ENCODE assay signal across 8 cellular contexts in genomic region chr5:154755361-154756202, GRCh38. TPM values are rescaled to one million over a fixed set of nuclear protein-coding genes. Genes with fewer than 3 reads are reported as not detected.
A peak's percentile ranks its signal among the peaks of the same experiment; 100 is the strongest.
DNase-seq lines count a peak whose midpoint lies in the region; ATAC-seq, FAIRE-seq and TF ChIP-seq lines count a peak whose summit lies in the region.

LARP1 (plus strand) TSS chr5:154755377; CDS start chr5:154755758, 381 bp downstream.

- H3K4me3 Mint-ChIP-seq in CD4-positive, CD25-positive, alpha-beta regulatory T cell = peak within 1 kb of the TSS; percentile 96 to 100 (median 98)
- H3K4me3 Mint-ChIP-seq in activated CD4-positive, alpha-beta memory T cell treated with anti-CD3 and anti-CD28 coated beads, Interleukin-2, amount 10 ng/mL, durations not matched to agents 7 days and 5 days = peak within 1 kb of the TSS; percentile 89
- H3K4me3 Mint-ChIP-seq in nephron progenitor cell = peak within 1 kb of the TSS; percentile 96

- FAIRE-seq in D721Med (lab: Jason Lieb, UNC) = no peak

- H3K4me3 ChIP-seq in CD4-positive, CD25-positive, alpha-beta regulatory T cell (ENCODE audit: low read depth, low read length) = peak within 1 kb of the TSS; percentile 48
- H3K4me3 ChIP-seq in fibroblast of pulmonary artery (replicated peaks; ENCODE audit: low read depth, low read length) = peak within 1 kb of the TSS; percentile 93

- peak within 1 kb of the TSS; percentile 92 for H3K27ac ChIP-seq in CD4-positive, CD25-positive, alpha-beta regulatory T cell (ENCODE audit: insufficient read depth, low read length, poor library complexity, severe bottlenecking)

- peaks cover 23 to 53% (median 41%) of the 10 kb centered on the region in 4 donors for H3K4me1 Mint-ChIP-seq in CD4-positive, CD25-positive, alpha-beta regulatory T cell
- H3K4me1 Mint-ChIP-seq in activated CD4-positive, alpha-beta memory T cell treated with anti-CD3 and anti-CD28 coated beads, Interleukin-2, amount 10 ng/mL, durations not matched to agents 7 days and 5 days = peaks cover 46% of the 10 kb centered on the region
- H3K4me1 Mint-ChIP-seq in nephron progenitor cell = peaks cover 54% of the 10 kb centered on the region

- H3K27me3 ChIP-seq in CD4-positive, CD25-positive, alpha-beta regulatory T cell (ENCODE audit: control insufficient read depth, insufficient read depth, low read length) = no peaks in the 10 kb centered on the region

- peak in 2 of 3 donors; percentile 15 to 41 for DNase-seq in CD4-positive, CD25-positive, alpha-beta regulatory T cell
- DNase-seq in HuH-7 (ENCODE audit: low spot score) = peak; percentile 45
- no peak for DNase-seq in activated CD4-positive, alpha-beta memory T cell treated with anti-CD3 and anti-CD28 coated beads, Interleukin-2, amount 10 ng/mL, durations not matched to agents 7 days and 5 days
- peak; percentile 22 for DNase-seq in fibroblast of pulmonary artery (ENCODE audit: low read depth)
- peak; percentile 61 for DNase-seq in nephron progenitor cell
- no peak for DNase-seq in D721Med (ENCODE audit: insufficient read length, low spot score)
- no peak for DNase-seq in NCI-H187 treated with DMSO at 0.1 percent for 48 hours (lab: John Stamatoyannopoulos, UW)

- H3K36me3 Mint-ChIP-seq in CD4-positive, CD25-positive, alpha-beta regulatory T cell = no peaks in the 10 kb centered on the region
- peaks cover 6% of the 10 kb centered on the region for H3K36me3 Mint-ChIP-seq in activated CD4-positive, alpha-beta memory T cell treated with anti-CD3 and anti-CD28 coated beads, Interleukin-2, amount 10 ng/mL, durations not matched to agents 7 days and 5 days (ENCODE audit: low read depth)
- H3K36me3 Mint-ChIP-seq in nephron progenitor cell (ENCODE audit: low read depth) = no peaks in the 10 kb centered on the region

- peaks cover 5% of the 10 kb centered on the region for H3K27me3 Mint-ChIP-seq in CD4-positive, CD25-positive, alpha-beta regulatory T cell
- no peaks in the 10 kb centered on the region for H3K27me3 Mint-ChIP-seq in activated CD4-positive, alpha-beta memory T cell treated with anti-CD3 and anti-CD28 coated beads, Interleukin-2, amount 10 ng/mL, durations not matched to agents 7 days and 5 days
- H3K27me3 Mint-ChIP-seq in nephron progenitor cell (ENCODE audit: low read depth, poor library complexity) = peaks cover 4% of the 10 kb centered on the region

- peak within 1 kb of the TSS; percentile 92 to 98 (median 98) for H3K27ac Mint-ChIP-seq in CD4-positive, CD25-positive, alpha-beta regulatory T cell
- H3K27ac Mint-ChIP-seq in activated CD4-positive, alpha-beta memory T cell treated with anti-CD3 and anti-CD28 coated beads, Interleukin-2, amount 10 ng/mL, durations not matched to agents 7 days and 5 days = peak within 1 kb of the TSS; percentile 89
- peak within 1 kb of the TSS; percentile 89 for H3K27ac Mint-ChIP-seq in nephron progenitor cell

- H3K9me3 ChIP-seq in CD4-positive, CD25-positive, alpha-beta regulatory T cell (ENCODE audit: control insufficient read depth in 2 of 2, low read length in 2 of 2) = no peaks in the 10 kb centered on the region

- H3K4me1 ChIP-seq in CD4-positive, CD25-positive, alpha-beta regulatory T cell (ENCODE audit: control insufficient read depth, insufficient read depth, low read length, poor library complexity, severe bottlenecking) = peaks cover 36% of the 10 kb centered on the region

- CTCF ChIA-PET in activated CD4-positive, alpha-beta memory T cell treated with anti-CD3 and anti-CD28 coated beads, Interleukin-2, amount 10 ng/mL, durations not matched to agents 7 days and 5 days (lab: Charles Lee) = no interaction called here

- POLR2A ChIA-PET in activated CD4-positive, alpha-beta memory T cell treated with anti-CD3 and anti-CD28 coated beads, Interleukin-2, amount 10 ng/mL, durations not matched to agents 7 days and 5 days (lab: Charles Lee) = interaction anchor here (0.8 to 1.0 kb wide), 3 partner anchors 12 to 104 kb away, joined by 3 to 9 read pairs (median 5); partner anchors contain the start of gene CNOT8

- H3K9me3 Mint-ChIP-seq in CD4-positive, CD25-positive, alpha-beta regulatory T cell = peaks cover 0 to 2% (median 0%) of the 10 kb centered on the region in 7 donors
- no peaks in the 10 kb centered on the region for H3K9me3 Mint-ChIP-seq in activated CD4-positive, alpha-beta memory T cell treated with anti-CD3 and anti-CD28 coated beads, Interleukin-2, amount 10 ng/mL, durations not matched to agents 7 days and 5 days
- H3K9me3 Mint-ChIP-seq in nephron progenitor cell = no peaks in the 10 kb centered on the region

- TF ChIP-seq CTCF in fibroblast of pulmonary artery (IDR thresholded peaks at IDR 0.05; ENCODE audit: low read length, missing control alignments) (no peak), nephron progenitor cell (IDR thresholded peaks at IDR 0.05) (no peak), D721Med (IDR thresholded peaks at IDR 0.05; ENCODE audit: insufficient read depth, missing control alignments) (no peak)

- no peak for ATAC-seq in CD4-positive, CD25-positive, alpha-beta regulatory T cell (ENCODE audit: low read depth in 2 of 2)
- ATAC-seq in GM19372 (IDR thresholded peaks at IDR 0.05; ENCODE audit: low read depth, unreplicated experiment) = peak; percentile 5

- no peaks in the 10 kb centered on the region for H3K36me3 ChIP-seq in CD4-positive, CD25-positive, alpha-beta regulatory T cell (ENCODE audit: control insufficient read depth, insufficient read depth, low read length)

RNA-seq across cellular contexts. Expression of gene LARP1, which starts in this region (rescaled TPM):
- 122 TPM for total RNA-seq in CD4-positive, CD25-positive, alpha-beta regulatory T cell
- 10 to 100 TPM in 2 of 4 donors, 1 to 10 TPM in 2; 8.0 to 10.8 (median 10.0) TPM for polyA plus RNA-seq in CD4-positive, CD25-positive, alpha-beta regulatory T cell
- 100 to 1,000 TPM; 174 to 177 TPM for total RNA-seq in activated CD4-positive, alpha-beta memory T cell treated with anti-CD3 and anti-CD28 coated beads, Interleukin-2, amount 10 ng/mL, durations not matched to agents 7 days and 5 days

Comparison
In these comparisons a context has a peak if more than half of its experiments do, and no peak if none do; other contexts are left out.
1. DNase-seq: peak in CD4-positive, CD25-positive, alpha-beta regulatory T cell (2 of 3), HuH-7 (single experiment), fibroblast of pulmonary artery (single experiment) and nephron progenitor cell (single experiment); none in activated CD4-positive, alpha-beta memory T cell treated with anti-CD3 and anti-CD28 coated beads, Interleukin-2, amount 10 ng/mL, durations not matched to agents 7 days and 5 days (single experiment), D721Med (single experiment) and NCI-H187 treated with DMSO at 0.1 percent for 48 hours (single experiment).
2. Peak in every context shown above with its lines, with median percentiles within 50 percentile points of each other: H3K27ac Mint-ChIP-seq and H3K4me3 Mint-ChIP-seq.